8 cellular contexts compared by ENCODE assay signal in the genomic region with DNA sequence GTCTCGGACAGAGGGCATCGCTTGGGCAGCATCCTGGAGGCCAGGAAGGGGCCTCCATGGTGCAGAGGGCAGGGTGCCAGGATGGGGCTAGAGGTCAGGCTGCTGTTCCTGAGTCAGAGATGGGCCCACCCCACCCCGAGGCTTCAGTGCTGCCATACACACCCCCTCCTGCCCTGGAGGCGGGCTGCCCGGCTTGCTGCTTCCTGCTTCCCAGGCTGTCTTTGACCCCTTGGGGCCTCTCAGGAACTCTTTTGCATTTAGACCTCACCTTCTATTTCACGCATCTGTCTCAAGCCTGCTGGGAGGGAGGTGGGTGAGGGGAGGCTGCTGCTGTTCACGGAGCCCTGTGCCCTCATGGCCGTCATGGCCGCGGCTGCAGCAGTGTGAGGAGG. TPM values are rescaled to one million over a fixed set of nuclear protein-coding genes. Genes with fewer than 3 reads are reported as not detected.
DNase-seq lines count a peak whose midpoint lies in the region; ATAC-seq, FAIRE-seq and TF ChIP-seq lines count a peak whose summit lies in the region.

No MANE protein-coding gene starts in this region.

- 44 to 68% (median 55%) methylated on average over 8 to 10 of the region's 10 CpGs for WGBS in small intestine, 3 donors

- dilution Hi-C loops in endothelial cell of umbilical vein (cut with MboI; ENCODE audit: extremely low pct_ligation_motif_present, low sequenced_read_pairs): no loop called here

- H3K36me3 ChIP-seq in endothelial cell of umbilical vein (ENCODE audit: control insufficient read depth in 2 of 2, extremely low read depth in 1 of 2, insufficient read depth in 2 of 2, low read length in 2 of 2) (no peaks in the 10 kb centered on the region), small intestine (ENCODE audit: control insufficient read depth in 2 of 2, insufficient read depth in 2 of 2, low read length in 2 of 2) (no peaks in the 10 kb centered on the region), HAP-1 (replicated peaks) (no peaks in the 10 kb centered on the region)

- H3K4me3 ChIP-seq in endothelial cell of umbilical vein (replicated peaks in 1 of 3; ENCODE audit: insufficient read depth in 1 of 3, low read depth in 1 of 3, low read length in 3 of 3) (no peak overlapping the region), small intestine (ENCODE audit: low read depth in 1 of 2, low read length in 2 of 2) (peak overlapping the region in 1 of 2 donors; percentile 5), HAP-1 (no peak overlapping the region)

- POLR2A ChIA-PET in endothelial cell of umbilical vein (lab: Charles Lee): no interaction called here

- in situ Hi-C loops in HAP-1 (cut with MboI; ENCODE audit: low sequenced_read_pairs): no loop called here

- no peaks in the 10 kb centered on the region for H3K9me1 ChIP-seq in endothelial cell of umbilical vein (replicated peaks; ENCODE audit: control insufficient read depth, extremely low read depth, insufficient read depth, low read length)

- no peaks in the 10 kb centered on the region for H4K20me1 ChIP-seq in endothelial cell of umbilical vein (replicated peaks; ENCODE audit: control insufficient read depth, extremely low read depth, insufficient read depth, low read length)

- TF ChIP-seq POLR2A in GM15510 (IDR thresholded peaks at IDR 0.05; ENCODE audit: borderline replicate concordance, extremely low read depth, insufficient read length) (peak; percentile 42), endothelial cell of umbilical vein (IDR thresholded peaks at IDR 0.05; ENCODE audit: low read depth, low read length) (no peak)

- DNase-seq in RPMI8226: peak; percentile 68
- DNase-seq in endothelial cell of umbilical vein (ENCODE audit: low read depth, low spot score): peak; percentile 48
- peak; percentile 38 for DNase-seq in small intestine
- DNase-seq in HAP-1 (ENCODE audit: low spot score in 2 of 2): no peak
- DNase-seq in NCI-H748 treated with DMSO at 0.1 percent for 48 hours (lab: John Stamatoyannopoulos, UW): no peak
- no peak for DNase-seq in NCI-H510A treated with DMSO at 0.1 percent for 48 hours (lab: John Stamatoyannopoulos, UW)

- intact Hi-C loops in endothelial cell of umbilical vein (cut with micrococcal nuclease): no loop called here

- no peak for TF ChIP-seq CTCF in endothelial cell of umbilical vein (IDR thresholded peaks at IDR 0.05; ENCODE audit: extremely low read depth in 1 of 2, insufficient read depth in 1 of 2, low read depth in 1 of 2, low read length in 2 of 2)

- H2AFZ ChIP-seq in endothelial cell of umbilical vein (ENCODE audit: low read depth, low read length): no peak overlapping the region

- H3K9me3 ChIP-seq in endothelial cell of umbilical vein (replicated peaks; ENCODE audit: control insufficient read depth, insufficient read depth, low read length) (no peaks in the 10 kb centered on the region), small intestine (ENCODE audit: control insufficient read depth, low read depth) (no peaks in the 10 kb centered on the region), HAP-1 (no peaks in the 10 kb centered on the region)

- no peaks in the 10 kb centered on the region for H3K79me2 ChIP-seq in endothelial cell of umbilical vein (ENCODE audit: control insufficient read depth, insufficient read depth, low read length)

- CTCF ChIA-PET in endothelial cell of umbilical vein (lab: Charles Lee): no interaction called here

- H3K27me3 ChIP-seq in endothelial cell of umbilical vein (ENCODE audit: control insufficient read depth in 2 of 2, insufficient read depth in 2 of 2, low read length in 2 of 2): no peaks in the 10 kb centered on the region
- H3K27me3 ChIP-seq in small intestine (ENCODE audit: control insufficient read depth in 2 of 2, insufficient read depth in 2 of 2, low read length in 2 of 2): no peaks in the 10 kb centered on the region
- no peaks in the 10 kb centered on the region for H3K27me3 ChIP-seq in HAP-1 (ENCODE audit: low read depth)

- BruUV-seq in endothelial cell of umbilical vein (replicated peaks; lab: Mats Ljungman, UMichigan): no TSS peak

- no peak overlapping the region for H3K4me2 ChIP-seq in endothelial cell of umbilical vein (ENCODE audit: insufficient read depth, low read length)

- peaks cover 9% of the 10 kb centered on the region for H3K4me1 ChIP-seq in endothelial cell of umbilical vein (ENCODE audit: control insufficient read depth, extremely low read depth, insufficient read depth, low read length)
- peaks cover 6 to 11% of the 10 kb centered on the region in 2 donors for H3K4me1 ChIP-seq in small intestine (ENCODE audit: control insufficient read depth in 2 of 2, insufficient read depth in 1 of 2, low read depth in 1 of 2, low read length in 1 of 2)
- H3K4me1 ChIP-seq in HAP-1: no peaks in the 10 kb centered on the region

- H3K27ac ChIP-seq in endothelial cell of umbilical vein (ENCODE audit: insufficient read depth, low read depth, low read length): no peak overlapping the region
- H3K27ac ChIP-seq in small intestine (ENCODE audit: low read depth in 1 of 2, low read length in 1 of 2): peak overlapping the region; percentile 78 to 92

- FAIRE-seq in endothelial cell of umbilical vein (lab: Jason Lieb, UNC) (peak; percentile 47), small intestine (lab: Jason Lieb, UNC) (no peak)

- H3K9ac ChIP-seq in endothelial cell of umbilical vein (replicated peaks; ENCODE audit: extremely low read depth, insufficient read depth, low read length): no peak overlapping the region

- ATAC-seq in GM19324 (IDR thresholded peaks at IDR 0.05; ENCODE audit: low FRiP score, unreplicated experiment): no peak

TF ChIP-seq in endothelial cell of umbilical vein, 7 proteins besides CTCF, POLR2A, EP300 and RAD21:
- TF ChIP-seq POLR2AphosphoS5 (IDR thresholded peaks at IDR 0.05; ENCODE audit: insufficient read depth, low read depth, low read length) (no peak), FOS (IDR thresholded peaks at IDR 0.05; ENCODE audit: borderline replicate concordance, insufficient read depth, low read length) (no peak), MYC (IDR thresholded peaks at IDR 0.05; ENCODE audit: low read depth, low read length) (no peak), EZH2 (IDR thresholded peaks at IDR 0.05; ENCODE audit: borderline replicate concordance, low read depth, low read length, severe bottlenecking) (no peak), JUN (IDR thresholded peaks at IDR 0.05; ENCODE audit: borderline replicate concordance, insufficient read depth, insufficient read length, low read depth) (no peak), GATA2 (IDR thresholded peaks at IDR 0.05; ENCODE audit: insufficient read depth, insufficient read length, low read depth, low read length) (no peak)
- TF ChIP-seq, protein P1, sequence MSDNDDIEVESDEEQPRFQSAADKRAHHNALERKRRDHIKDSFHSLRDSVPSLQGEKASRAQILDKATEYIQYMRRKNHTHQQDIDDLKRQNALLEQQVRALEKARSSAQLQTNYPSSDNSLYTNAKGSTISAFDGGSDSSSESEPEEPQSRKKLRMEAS (IDR thresholded peaks at IDR 0.05; ENCODE audit: insufficient read depth, insufficient read length): no peak

RNA-seq across cellular contexts. Expression of a gene that starts 6.6 kb away (rescaled TPM):
- total RNA-seq in endothelial cell of umbilical vein: 14.8 and 17.3 TPM in 2 replicates
- 5.9 and 7.1 TPM in 2 replicates for polyA plus RNA-seq in endothelial cell of umbilical vein
- 5.2 and 7.8 TPM in 2 replicates for polyA plus RNA-seq in endothelial cell of umbilical vein (2011; cell fraction: cytosol; rRNA removed)
- polyA plus RNA-seq in endothelial cell of umbilical vein (2011; cell fraction: nucleus; rRNA removed): 12.6 and 22.0 TPM in 2 replicates
- polyA plus RNA-seq in endothelial cell of umbilical vein (2012): 6.1 and 12.4 TPM in 2 replicates
- 13.8 and 35.4 TPM in 2 replicates for polyA minus RNA-seq in endothelial cell of umbilical vein
- polyA minus RNA-seq in endothelial cell of umbilical vein (2011; cell fraction: cytosol; rRNA and poly(A)+ RNA removed): 7.1 TPM
- 9.3 and 14.8 TPM in 2 replicates for polyA minus RNA-seq in endothelial cell of umbilical vein (2011; cell fraction: nucleus; rRNA and poly(A)+ RNA removed)
- 10 to 100 TPM; 30.5 to 64.9 (median 43.2) TPM for polyA plus RNA-seq in small intestine

Comparison
In these comparisons a context has a peak if more than half of its experiments do, and no peak if none do; other contexts are left out.
1. DNase-seq: peak in RPMI8226 (single experiment), endothelial cell of umbilical vein (single experiment) and small intestine (single experiment); none in HAP-1 (0 of 2), NCI-H748 treated with DMSO at 0.1 percent for 48 hours (single experiment) and NCI-H510A treated with DMSO at 0.1 percent for 48 hours (single experiment).